In genomic region chr9:130472184-130472705, GRCh38 we compare ENCODE assay signal across 24 cellular contexts.
"Had no signal": no experiment of that assay in that cellular context is flagged by ENCODE, and none has a peak within 500 bp of the region (broad histone marks: within the 10 kb centered on the region; RNA-seq: fewer than 3 reads in every experiment).

No MANE protein-coding gene starts in this region.

- H3K27me3 ChIP-seq: pancreas, right atrium auricular region, suprapubic skin had no signal

- H3K4me3 ChIP-seq: pancreas, psoas muscle, right atrium auricular region, stomach, suprapubic skin, tibial nerve had no signal

- H3K36me3 Mint-ChIP-seq: activated naive CD4-positive, alpha-beta T cell treated with anti-CD3 and anti-CD28 coated beads, Interleukin-2, amount 50 U/mL, for 72 hours; natural killer cell had no signal

- H3K9me3 Mint-ChIP-seq: activated naive CD4-positive, alpha-beta T cell treated with anti-CD3 and anti-CD28 coated beads, Interleukin-2, amount 50 U/mL, for 72 hours; activated T-helper 17 cell treated with anti-CD3 and anti-CD28 coated beads, Interleukin-2, amount 50 U/mL, for 72 hours; dendritic cell treated with granulocyte-macrophage colony-stimulating factor and Interleukin-4, amounts not matched to agents 40 ng/mL and 50 ng/mL, for 4 days; natural killer cell; T-helper 2 cell treated with Interferon-gamma antibody and Interleukin-4, amounts not matched to agents 5 μg/mL and 100 μg/mL, for 36 hours had no signal

- H3K4me1 ChIP-seq: pancreas, psoas muscle, right atrium auricular region, stomach, suprapubic skin, tibial nerve had no signal

- H3K4me1 Mint-ChIP-seq: activated T-helper 17 cell treated with anti-CD3 and anti-CD28 coated beads, Interleukin-2, amount 50 U/mL, for 72 hours; natural killer cell had no signal

- DNase-seq: activated CD4-positive, alpha-beta T cell treated with anti-CD3 and anti-CD28 coated beads for 1 hour; activated CD4-positive, alpha-beta T cell treated with anti-CD3 and anti-CD28 coated beads, Interleukin-2, amount 50 U/mL, for 1 hour; activated CD8-positive, alpha-beta T cell treated with anti-CD3 and anti-CD28 coated beads, Interleukin-2, amount 10 ng/mL, durations not matched to agents 7 days and 5 days; activated T-cell treated with anti-CD3 and anti-CD28 coated beads, Interleukin-2, amount 50 U/mL, for 1 hour; aorta; brain microvascular endothelial cell; caudate nucleus; effector memory CD4-positive, alpha-beta T cell; foreskin melanocyte; hippocampal formation; midbrain; natural killer cell; pancreas; psoas muscle; stimulated activated CD4-positive, alpha-beta T cell treated with anti-CD3 and anti-CD28 coated beads, Interleukin-4, amount 100 ng/mL, for 4 hours; stomach had no signal

- H3K27ac ChIP-seq: brain microvascular endothelial cell, pancreas, psoas muscle, right atrium auricular region, stomach, suprapubic skin, tibial nerve, VCaP had no signal

- ATAC-seq: activated CD8-positive, alpha-beta T cell treated with anti-CD3 and anti-CD28 coated beads, Interleukin-2, amount 10 ng/mL, durations not matched to agents 7 days and 5 days; activated naive CD4-positive, alpha-beta T cell treated with anti-CD3 and anti-CD28 coated beads, Interleukin-2, amount 50 U/mL, for 72 hours; activated T-helper 17 cell treated with anti-CD3 and anti-CD28 coated beads, Interleukin-2, amount 50 U/mL, for 72 hours; natural killer cell; pancreas; psoas muscle had no signal

- H3K36me3 ChIP-seq: brain microvascular endothelial cell, pancreas had no signal

- H3K4me3 Mint-ChIP-seq: activated CD8-positive, alpha-beta T cell treated with anti-CD3 and anti-CD28 coated beads, Interleukin-2, amount 10 ng/mL, durations not matched to agents 7 days and 5 days; activated T-helper 17 cell treated with anti-CD3 and anti-CD28 coated beads, Interleukin-2, amount 50 U/mL, for 72 hours; dendritic cell treated with granulocyte-macrophage colony-stimulating factor and Interleukin-4, amounts not matched to agents 40 ng/mL and 50 ng/mL, for 4 days; natural killer cell; T-helper 2 cell treated with Interferon-gamma antibody and Interleukin-4, amounts not matched to agents 5 μg/mL and 100 μg/mL, for 36 hours had no signal

- H3K27ac Mint-ChIP-seq: activated CD8-positive, alpha-beta T cell treated with anti-CD3 and anti-CD28 coated beads, Interleukin-2, amount 10 ng/mL, durations not matched to agents 7 days and 5 days; activated naive CD4-positive, alpha-beta T cell treated with anti-CD3 and anti-CD28 coated beads, Interleukin-2, amount 50 U/mL, for 72 hours; activated T-helper 17 cell treated with anti-CD3 and anti-CD28 coated beads, Interleukin-2, amount 50 U/mL, for 72 hours; dendritic cell treated with granulocyte-macrophage colony-stimulating factor and Interleukin-4, amounts not matched to agents 40 ng/mL and 50 ng/mL, for 4 days; natural killer cell; T-helper 2 cell treated with Interferon-gamma antibody and Interleukin-4, amounts not matched to agents 5 μg/mL and 100 μg/mL, for 36 hours had no signal

- H3K9me3 ChIP-seq: pancreas, psoas muscle, right atrium auricular region, stomach, suprapubic skin, tibial nerve had no signal
